8 cellular contexts compared by ENCODE assay signal in genomic region chr3:49199244-49199899, GRCh38. TPM values are rescaled to one million over a fixed set of nuclear protein-coding genes. Genes with fewer than 3 reads are reported as not detected.
DNase-seq lines count a peak whose midpoint lies in the region; ATAC-seq and TF ChIP-seq lines count a peak whose summit lies in the region.

No MANE protein-coding gene starts in this region.

- H3K4me1 ChIP-seq in neural progenitor cell (no peaks in the 10 kb centered on the region), aorta (ENCODE audit: control insufficient read depth in 1 of 2, insufficient read depth in 2 of 2, low read length in 2 of 2) (no peaks in the 10 kb centered on the region)

- H3K36me3 Mint-ChIP-seq in neural progenitor cell = no peaks in the 10 kb centered on the region

- no peak overlapping the region for H3K4me2 ChIP-seq in neural progenitor cell

- H3F3A ChIP-seq in neural progenitor cell (ENCODE audit: low read depth) = no peaks in the 10 kb centered on the region

- H3K36me3 ChIP-seq in neural progenitor cell (no peaks in the 10 kb centered on the region), aorta (ENCODE audit: control insufficient read depth in 1 of 2, insufficient read depth in 2 of 2, low read length in 1 of 2) (no peaks in the 10 kb centered on the region)

- intact Hi-C loops in aorta (cut with DNase I) = no loop called here

- no peak for TF ChIP-seq CTCF in fibroblast of the aortic adventitia (IDR thresholded peaks at IDR 0.05; ENCODE audit: insufficient read depth, low read length)
- no peak for TF ChIP-seq CTCF in neural progenitor cell (IDR thresholded peaks at IDR 0.05)

- H3K27ac Mint-ChIP-seq in stimulated activated naive CD8-positive, alpha-beta T cell treated with anti-CD3 and anti-CD28 coated beads, Interleukin-15, amount 100 ng/mL, for 72 hours = no peak overlapping the region
- peak overlapping the region; percentile 50 for H3K27ac Mint-ChIP-seq in neural progenitor cell

- H3K27ac ChIP-seq in neural progenitor cell (no peak overlapping the region), aorta (ENCODE audit: low read depth in 1 of 2, low read length in 2 of 2) (no peak overlapping the region)

- H4K20me1 ChIP-seq in neural progenitor cell (ENCODE audit: low read depth) = no peaks in the 10 kb centered on the region

- H3K9me3 ChIP-seq in neural progenitor cell (ENCODE audit: low read depth) = no peaks in the 10 kb centered on the region
- no peaks in the 10 kb centered on the region for H3K9me3 ChIP-seq in aorta (ENCODE audit: control insufficient read depth, low read length)

- H3K9ac ChIP-seq in neural progenitor cell = no peak overlapping the region

- DNase-seq in stimulated activated naive CD8-positive, alpha-beta T cell treated with anti-CD3 and anti-CD28 coated beads, Interleukin-15, Interleukin-2, amounts not matched to agents 100 U/mL and 50 U/mL, for 24 hours = peak; percentile 17
- no peak for DNase-seq in stimulated activated naive CD8-positive, alpha-beta T cell treated with anti-CD3 and anti-CD28 coated beads, Interleukin-15, amount 100 ng/mL, for 72 hours
- DNase-seq in fibroblast of the aortic adventitia (ENCODE audit: low read depth) (peak; percentile 64), neural progenitor cell (ENCODE audit: low spot score) (no peak), aorta (peak; percentile 97 to 98), COLO668 (lab: John Stamatoyannopoulos, UW; ENCODE audit: unreplicated experiment) (no peak)

- peak overlapping the region; percentile 50 for H3K4me3 ChIP-seq in fibroblast of the aortic adventitia (ENCODE audit: low read depth, low read length)
- H3K4me3 ChIP-seq in neural progenitor cell = no peak overlapping the region
- peak overlapping the region in 1 of 2 donors; percentile 65 for H3K4me3 ChIP-seq in aorta (ENCODE audit: low read length in 2 of 2)

- no peaks in the 10 kb centered on the region for H3K9me3 Mint-ChIP-seq in stimulated activated naive CD8-positive, alpha-beta T cell treated with anti-CD3 and anti-CD28 coated beads, Interleukin-15, amount 100 ng/mL, for 72 hours
- H3K9me3 Mint-ChIP-seq in neural progenitor cell = peaks cover 8% of the 10 kb centered on the region

- 16 to 19% methylated on average over 27 to 52 of the region's 52 CpGs for whole genome bisulfite sequencing in aorta, 2 donors

- no peaks in the 10 kb centered on the region for H3K4me1 Mint-ChIP-seq in stimulated activated naive CD8-positive, alpha-beta T cell treated with anti-CD3 and anti-CD28 coated beads, Interleukin-15, amount 100 ng/mL, for 72 hours
- H3K4me1 Mint-ChIP-seq in neural progenitor cell = no peaks in the 10 kb centered on the region

- no peak for ATAC-seq in stimulated activated naive CD8-positive, alpha-beta T cell treated with anti-CD3 and anti-CD28 coated beads, Interleukin-15, Interleukin-2, amounts not matched to agents 100 U/mL and 50 U/mL, for 24 hours
- ATAC-seq in stimulated activated naive CD8-positive, alpha-beta T cell treated with anti-CD3 and anti-CD28 coated beads, Interleukin-15, amount 100 ng/mL, for 72 hours = no peak
- peak; percentile 96 for ATAC-seq in aorta (ENCODE audit: low FRiP score)
- no peak for ATAC-seq in GM21528 (IDR thresholded peaks at IDR 0.05; ENCODE audit: low FRiP score, unreplicated experiment)
- no peak for ATAC-seq in GM21423 (IDR thresholded peaks at IDR 0.05; ENCODE audit: unreplicated experiment)

- H3K27me3 ChIP-seq in neural progenitor cell = no peaks in the 10 kb centered on the region
- no peaks in the 10 kb centered on the region for H3K27me3 ChIP-seq in aorta (ENCODE audit: control insufficient read depth in 1 of 2, insufficient read depth in 2 of 2, low read length in 1 of 2)

- peaks cover 18% of the 10 kb centered on the region for H3K27me3 Mint-ChIP-seq in stimulated activated naive CD8-positive, alpha-beta T cell treated with anti-CD3 and anti-CD28 coated beads, Interleukin-15, amount 100 ng/mL, for 72 hours
- peaks cover 4% of the 10 kb centered on the region for H3K27me3 Mint-ChIP-seq in neural progenitor cell (ENCODE audit: insufficient read depth, low read depth)

- no peaks in the 10 kb centered on the region for H3K79me2 ChIP-seq in neural progenitor cell (ENCODE audit: low read depth)

- no peak overlapping the region for H2AFZ ChIP-seq in neural progenitor cell (replicated peaks)

- no peak overlapping the region for H3K4me3 Mint-ChIP-seq in stimulated activated naive CD8-positive, alpha-beta T cell treated with anti-CD3 and anti-CD28 coated beads, Interleukin-15, amount 100 ng/mL, for 72 hours
- H3K4me3 Mint-ChIP-seq in neural progenitor cell = no peak overlapping the region

RNA-seq across cellular contexts. Expression of gene KLHDC8B, which starts 28.0 kb away (rescaled TPM):
- total RNA-seq in fibroblast of the aortic adventitia (ENCODE audit: low replicate concordance) (23.8 and 91.7 TPM in 2 replicates), neural progenitor cell (ENCODE audit: low replicate concordance) (14.8 and 45.1 TPM in 2 replicates), aorta (10 to 100 TPM; 27.0 to 40.2 TPM)
- 10 to 100 TPM; 16.0 to 31.3 TPM for polyA plus RNA-seq in aorta

RNA-seq across cellular contexts. Expression of gene CCDC71, which starts 33.2 kb away (rescaled TPM):
- total RNA-seq in fibroblast of the aortic adventitia (ENCODE audit: low replicate concordance) = 14.8 and 22.7 TPM in 2 replicates
- total RNA-seq in neural progenitor cell (ENCODE audit: low replicate concordance) = 18.8 and 41.9 TPM in 2 replicates
- total RNA-seq in aorta = 10 to 100 TPM; 13.2 to 16.6 TPM
- 10 to 100 TPM in 1 of 2 donors, 1 to 10 TPM in 1; 1.8 to 11.8 TPM for polyA plus RNA-seq in aorta

Comparison
In these comparisons a context has a peak if more than half of its experiments do, and no peak if none do; other contexts are left out.
1. DNase-seq: peak in stimulated activated naive CD8-positive, alpha-beta T cell treated with anti-CD3 and anti-CD28 coated beads, Interleukin-15, Interleukin-2, amounts not matched to agents 100 U/mL and 50 U/mL, for 24 hours (single experiment), fibroblast of the aortic adventitia (single experiment) and aorta (2 of 2); none in stimulated activated naive CD8-positive, alpha-beta T cell treated with anti-CD3 and anti-CD28 coated beads, Interleukin-15, amount 100 ng/mL, for 72 hours (0 of 2), neural progenitor cell (single experiment) and COLO668 (single experiment).